In genomic region chr2:181074457-181074856, GRCh38 we compare ENCODE assay signal across 32 cellular contexts.
DNase-seq lines count a peak whose midpoint lies in the region; ATAC-seq and TF ChIP-seq lines count a peak whose summit lies in the region.
"Had no signal": no experiment of that assay in that cellular context is flagged by ENCODE, and none has a peak within 500 bp of the region (broad histone marks: within the 10 kb centered on the region; RNA-seq: fewer than 3 reads in every experiment).

No MANE protein-coding gene starts in this region.

- CTCF ChIA-PET in RWPE1 (lab: Yijun Ruan, JAX), result interaction anchor here (0.7 kb wide), 1 partner anchor 959 kb away, joined by 3 read pairs; no protein-coding TSS in a partner anchor

- H3K27me3 Mint-ChIP-seq in nephron progenitor cell (ENCODE audit: low read depth, poor library complexity), result no peaks in the 10 kb centered on the region
- H3K27me3 Mint-ChIP-seq: brain; CD4-positive, CD25-positive, alpha-beta regulatory T cell; naive B cell; progenitor cell of endocrine pancreas had no signal

- no peak overlapping the region for H3K27ac ChIP-seq in RWPE1
- H3K27ac ChIP-seq: gastroesophageal sphincter, Peyer's patch, right lobe of liver, upper lobe of left lung had no signal

- ATAC-seq in HG03175 (IDR thresholded peaks at IDR 0.05; ENCODE audit: unreplicated experiment) (no peak), HG02973 (IDR thresholded peaks at IDR 0.05; ENCODE audit: unreplicated experiment) (no peak)
- ATAC-seq: esophagus mucosa; gastroesophageal sphincter; left ventricle myocardium superior; right lobe of liver; stimulated activated effector memory CD8-positive, alpha-beta T cell treated with anti-CD3 and anti-CD28 coated beads, Interleukin-12 subunit alpha, Interleukin-12 subunit beta, amount 100 ng/mL, for 72 hours had no signal

- no peak for TF ChIP-seq CTCF in RWPE1 (conservative IDR thresholded peaks at IDR 0.05; ENCODE audit: low read depth)
- no peak for TF ChIP-seq CTCF in epithelial cell of esophagus (IDR thresholded peaks at IDR 0.05; ENCODE audit: insufficient read depth, low read depth, low read length, missing control alignments)
- TF ChIP-seq CTCF in nephron progenitor cell (IDR thresholded peaks at IDR 0.05), result no peak

- H3K36me3 Mint-ChIP-seq in nephron progenitor cell (ENCODE audit: low read depth), result no peaks in the 10 kb centered on the region
- H3K36me3 Mint-ChIP-seq: brain; CD4-positive, CD25-positive, alpha-beta regulatory T cell; mesothelial cell of epicardium; naive B cell had no signal

- peaks cover 21% of the 10 kb centered on the region for H3K4me1 Mint-ChIP-seq in nephron progenitor cell
- H3K4me1 Mint-ChIP-seq: mesothelial cell of epicardium had no signal

- H3K4me3 ChIP-seq in epithelial cell of esophagus (ENCODE audit: low read length), result no peak overlapping the region
- H3K4me3 ChIP-seq: gastroesophageal sphincter, Peyer's patch, right lobe of liver, upper lobe of left lung had no signal

- H3K27ac Mint-ChIP-seq in nephron progenitor cell, result peak overlapping the region; percentile 55
- H3K27ac Mint-ChIP-seq: CD4-positive, CD25-positive, alpha-beta regulatory T cell; mesothelial cell of epicardium; progenitor cell of endocrine pancreas; stimulated activated effector memory CD8-positive, alpha-beta T cell treated with anti-CD3 and anti-CD28 coated beads, Interleukin-12 subunit alpha, Interleukin-12 subunit beta, amount 100 ng/mL, for 72 hours had no signal

- POLR2A ChIA-PET in RWPE1 (lab: Yijun Ruan, JAX; ENCODE audit: low non-redundant PET), result no interaction called here

- DNase-seq in ELR (ENCODE audit: low read depth), result peak; percentile 50
- peak; percentile 17 for DNase-seq in RWPE1 (ENCODE audit: low spot score)
- peak; percentile 80 for DNase-seq in epithelial cell of esophagus (ENCODE audit: low read depth)
- no peak for DNase-seq in nephron progenitor cell
- no peak for DNase-seq in OCI-M2 (lab: John Stamatoyannopoulos, UW; ENCODE audit: unreplicated experiment)
- DNase-seq: activated CD4-positive, alpha-beta T cell treated with anti-CD3 and anti-CD28 coated beads, Interleukin-2, amount 50 U/mL, for 4 hours; activated naive CD4-positive, alpha-beta T cell treated with Interleukin-2 at 50 U/mL for 16 hours; CD4-positive, CD25-positive, alpha-beta regulatory T cell; effector CD4-positive, alpha-beta T cell; H7; hypothalamus; Karpas-422; left ventricle myocardium superior; naive B cell; NCI-H1092; NCI-H187; NCI-H2171; NCI-H510A treated with DMSO at 0.1 percent for 48 hours; Peyer's patch; right lobe of liver; stimulated activated CD4-positive, alpha-beta T cell treated with anti-CD3 and anti-CD28 coated beads, Interleukin-12 subunit alpha, Interleukin-12 subunit beta, amount 100 ng/mL, for 4 hours; stimulated activated CD4-positive, alpha-beta T cell treated with anti-CD3 and anti-CD28 coated beads, Interleukin-4, amount 100 ng/mL, for 24 hours; substantia nigra; upper lobe of left lung had no signal

- no peaks in the 10 kb centered on the region for H3K9me3 Mint-ChIP-seq in nephron progenitor cell
- H3K9me3 Mint-ChIP-seq: brain; CD4-positive, CD25-positive, alpha-beta regulatory T cell; mesothelial cell of epicardium; naive B cell; stimulated activated effector memory CD8-positive, alpha-beta T cell treated with anti-CD3 and anti-CD28 coated beads, Interleukin-12 subunit alpha, Interleukin-12 subunit beta, amount 100 ng/mL, for 72 hours had no signal

- H3K4me3 Mint-ChIP-seq in nephron progenitor cell, result no peak overlapping the region
- H3K4me3 Mint-ChIP-seq: brain; CD4-positive, CD25-positive, alpha-beta regulatory T cell; mesothelial cell of epicardium; naive B cell; stimulated activated effector memory CD8-positive, alpha-beta T cell treated with anti-CD3 and anti-CD28 coated beads, Interleukin-12 subunit alpha, Interleukin-12 subunit beta, amount 100 ng/mL, for 72 hours had no signal

Comparison
In these comparisons a context has a peak if more than half of its experiments do, and no peak if none do; other contexts are left out.
1. DNase-seq: peak in ELR (single experiment), RWPE1 (single experiment) and epithelial cell of esophagus (single experiment); none in nephron progenitor cell (single experiment) and OCI-M2 (single experiment).